Comparison of ENCODE assay signal across 11 cellular contexts in genomic region chr10:89001024-89001423, GRCh38. TPM values are rescaled to one million over a fixed set of nuclear protein-coding genes. Genes with fewer than 3 reads are reported as not detected.
DNase-seq lines count a peak whose midpoint lies in the region; ATAC-seq and TF ChIP-seq lines count a peak whose summit lies in the region.
"Had no signal": no experiment of that assay in that cellular context is flagged by ENCODE, and none has a peak within 500 bp of the region (broad histone marks: within the 10 kb centered on the region; RNA-seq: fewer than 3 reads in every experiment).

No MANE protein-coding gene starts in this region.

- POLR2A ChIA-PET in GM10248 (lab: Yijun Ruan, JAX): no interaction called here

- H4K20me1 ChIP-seq in osteoblast (ENCODE audit: insufficient read depth, low read length): no peaks in the 10 kb centered on the region

- H3K27me3 ChIP-seq in adipocyte (replicated peaks; ENCODE audit: control insufficient read depth, insufficient read depth, low read length) (no peaks in the 10 kb centered on the region), osteoblast (ENCODE audit: insufficient read depth, low read length) (no peaks in the 10 kb centered on the region)

- peak overlapping the region; percentile 21 for H3K27ac ChIP-seq in osteoblast (ENCODE audit: low read depth, low read length)
- H3K27ac ChIP-seq: SK-N-MC had no signal

- H3K9me3 ChIP-seq in adipocyte (ENCODE audit: control insufficient read depth, low read length) (no peaks in the 10 kb centered on the region), osteoblast (ENCODE audit: low read depth, low read length) (no peaks in the 10 kb centered on the region)

- CTCF ChIA-PET in GM10248 (lab: Yijun Ruan, JAX): interaction anchor here (1.4 to 2.3 kb wide), 6 partner anchors 10 to 29 kb away, joined by 3 to 12 read pairs (median 5); partner anchors contain the start of gene FAS

- peaks cover 29% of the 10 kb centered on the region for H3K36me3 ChIP-seq in adipocyte (ENCODE audit: control insufficient read depth, insufficient read depth, low read length, severe bottlenecking)
- peaks cover 26% of the 10 kb centered on the region for H3K36me3 ChIP-seq in osteoblast (ENCODE audit: insufficient read depth, low read length)

- peak overlapping the region; percentile 55 for H3K4me2 ChIP-seq in osteoblast (ENCODE audit: insufficient read depth, low read length)

- DNase-seq in GM10248 (ENCODE audit: extremely low spot score) (peak; percentile 16), adipocyte (ENCODE audit: low read depth) (no peak), osteoblast (ENCODE audit: insufficient read length, low spot score, missing footprints) (no peak), amygdala (lab: John Stamatoyannopoulos, UW) (no peak), NCI-H446 (lab: John Stamatoyannopoulos, UW) (no peak), T-helper 9 cell (no peak)
- no peak for DNase-seq in activated effector memory CD4-positive, alpha-beta T cell treated with Interleukin-2 at 50 U/mL for 16 hours
- DNase-seq: amniotic stem cell, trophoblast cell had no signal

- H3K4me1 ChIP-seq in adipocyte (ENCODE audit: control insufficient read depth, insufficient read depth, low read length) (peaks cover 32% of the 10 kb centered on the region), osteoblast (ENCODE audit: insufficient read depth, low read length) (peaks cover 18% of the 10 kb centered on the region)

- H3K79me2 ChIP-seq in osteoblast (ENCODE audit: insufficient read depth, low read length): peaks cover 66% of the 10 kb centered on the region

- TF ChIP-seq CTCF in GM10248 (IDR thresholded peaks at IDR 0.05; ENCODE audit: control extremely low read depth, extremely low read depth, low read depth, missing control alignments) (no peak), osteoblast (IDR thresholded peaks at IDR 0.05; ENCODE audit: extremely low read depth, low read depth, low read length) (no peak)

- peak overlapping the region; percentile 82 for H3K9ac ChIP-seq in adipocyte (ENCODE audit: low read length)

- ATAC-seq in HG02885 (IDR thresholded peaks at IDR 0.05; ENCODE audit: poor library complexity, unreplicated experiment): peak; percentile 47

- H2AFZ ChIP-seq in osteoblast (ENCODE audit: low read length): no peak overlapping the region

- peak overlapping the region; percentile 76 for H3K4me3 ChIP-seq in adipocyte (ENCODE audit: low read length)
- H3K4me3 ChIP-seq in osteoblast (ENCODE audit: insufficient read depth, low read length): no peak overlapping the region
- H3K4me3 ChIP-seq: SK-N-MC had no signal

RNA-seq across cellular contexts. Expression of gene FAS, which starts 10.4 kb away (rescaled TPM):
- 49.6 and 62.5 TPM in 2 replicates for total RNA-seq in osteoblast

RNA-seq across cellular contexts. Expression of gene ACTA2, which starts 48.5 kb away (rescaled TPM):
- 501 and 855 TPM in 2 replicates for total RNA-seq in osteoblast
